8 cellular contexts compared by ENCODE assay signal in genomic region chr19:2494447-2495129, GRCh38. TPM values are rescaled to one million over a fixed set of nuclear protein-coding genes. Genes with fewer than 3 reads are reported as not detected.
DNase-seq lines count a peak whose midpoint lies in the region; ATAC-seq and TF ChIP-seq lines count a peak whose summit lies in the region.

No MANE protein-coding gene starts in this region.

- H3K4me3 ChIP-seq in HUES6 (ENCODE audit: low read depth, low read length) (peak overlapping the region; percentile 68), WI38 (ENCODE audit: low read depth, low read length) (peak overlapping the region; percentile 63), kidney epithelial cell (ENCODE audit: low read depth, low read length) (peak overlapping the region; percentile 31), smooth muscle cell (peak overlapping the region; percentile 54)

- H3K36me3 ChIP-seq in HUES6 (ENCODE audit: control insufficient read depth, insufficient read depth, low read length) (no peaks in the 10 kb centered on the region), kidney epithelial cell (ENCODE audit: control insufficient read depth, insufficient read depth, low read length) (no peaks in the 10 kb centered on the region), smooth muscle cell (ENCODE audit: low read depth) (no peaks in the 10 kb centered on the region)

- no peak for ATAC-seq in GM18520 (IDR thresholded peaks at IDR 0.05; ENCODE audit: unreplicated experiment)
- ATAC-seq in HG03097 (IDR thresholded peaks at IDR 0.05; ENCODE audit: low FRiP score, unreplicated experiment): no peak

- H2AFZ ChIP-seq in smooth muscle cell (ENCODE audit: low read depth): no peak overlapping the region

- H3K79me2 ChIP-seq in smooth muscle cell (ENCODE audit: low read depth): no peaks in the 10 kb centered on the region

- H4K20me1 ChIP-seq in smooth muscle cell (ENCODE audit: low read depth): no peaks in the 10 kb centered on the region

- peaks cover 27% of the 10 kb centered on the region for H3F3A ChIP-seq in smooth muscle cell (ENCODE audit: low read depth)

- H3K27ac ChIP-seq in HUES6 (ENCODE audit: low read depth, low read length): no peak overlapping the region; the same call in 1 of the 2 replicates
- H3K27ac ChIP-seq in smooth muscle cell (ENCODE audit: low read depth): peak overlapping the region; percentile 92

- H3K4me1 ChIP-seq in HUES6 (ENCODE audit: control insufficient read depth, insufficient read depth, low read length) (peaks cover 14% of the 10 kb centered on the region), smooth muscle cell (ENCODE audit: low read depth) (peaks cover 9% of the 10 kb centered on the region)

- H3K9me3 ChIP-seq in HUES6 (ENCODE audit: control insufficient read depth, insufficient read depth, low read depth, low read length): peaks cover 2% of the 10 kb centered on the region; the same call in 1 of the 2 replicates
- H3K9me3 ChIP-seq in smooth muscle cell (replicated peaks; ENCODE audit: low read depth): no peaks in the 10 kb centered on the region

- 19% methylated on average over 46 of the region's 72 CpGs for WGBS in smooth muscle cell (ENCODE audit: low lambda C conversion rate)

- H3K9ac ChIP-seq in HUES6 (ENCODE audit: low read length) (peak overlapping the region; percentile 69), smooth muscle cell (ENCODE audit: low read depth) (peak overlapping the region; percentile 91)

- TF ChIP-seq CTCF in WI38 (IDR thresholded peaks at IDR 0.05; ENCODE audit: low read depth, low read length): no peak
- TF ChIP-seq CTCF in kidney epithelial cell (IDR thresholded peaks at IDR 0.05; ENCODE audit: insufficient read depth, low read length, poor library complexity, severe bottlenecking): no peak
- TF ChIP-seq CTCF in smooth muscle cell (IDR thresholded peaks at IDR 0.05; ENCODE audit: borderline replicate concordance, insufficient read depth, poor library complexity, severe bottlenecking): no peak

- peak; percentile 18 for DNase-seq in DMS153 treated with DMSO at 0.1 percent for 48 hours (lab: John Stamatoyannopoulos, UW; ENCODE audit: unreplicated experiment)
- DNase-seq in cerebellum (ENCODE audit: low spot score): peak; percentile 81
- DNase-seq in kidney epithelial cell (ENCODE audit: low read depth): no peak
- DNase-seq in smooth muscle cell (lab: John Stamatoyannopoulos, UW; ENCODE audit: unreplicated experiment): peak; percentile 67

- H3K27me3 ChIP-seq in HUES6 (ENCODE audit: control insufficient read depth, insufficient read depth, low read length) (peaks cover 16% of the 10 kb centered on the region), kidney epithelial cell (ENCODE audit: control insufficient read depth, insufficient read depth, low read length) (peaks cover 2% of the 10 kb centered on the region), smooth muscle cell (ENCODE audit: low read depth) (no peaks in the 10 kb centered on the region)

- peak overlapping the region; percentile 92 for H3K4me2 ChIP-seq in smooth muscle cell

RNA-seq across cellular contexts. Expression of gene GADD45B, which starts 18.7 kb away (rescaled TPM):
- total RNA-seq in cerebellum: 3.8 TPM
- total RNA-seq in kidney epithelial cell: 99.6 and 106 TPM in 2 replicates
- total RNA-seq in smooth muscle cell: 252 and 326 TPM in 2 replicates
- polyA plus RNA-seq in smooth muscle cell: 435 and 533 TPM in 2 replicates

RNA-seq across cellular contexts. Expression of gene LMNB2, which starts 37.8 kb away (rescaled TPM):
- total RNA-seq in cerebellum (51.5 TPM), kidney epithelial cell (72.9 and 73.4 TPM in 2 replicates), smooth muscle cell (21.7 and 25.5 TPM in 2 replicates)
- 29.5 and 41.8 TPM in 2 replicates for polyA plus RNA-seq in smooth muscle cell

Comparison
In these comparisons a context has a peak if more than half of its experiments do, and no peak if none do; other contexts are left out.
1. RNA of gene GADD45B, which starts 18.7 kb away (total RNA-seq): 252 to 326 TPM in smooth muscle cell and 99.6 to 106 TPM in kidney epithelial cell; 3.8 TPM in cerebellum (single experiment); every median in the first group is over 10 times any median in the second.
2. Peak in every context shown above with its lines, with median percentiles within 50 percentile points of each other: H3K4me3 ChIP-seq.